ENCODE assay signal across 1 cellular context in genomic region chr14:100619382-100620305, GRCh38.
TF ChIP-seq lines count a peak whose summit lies in the region.

No MANE protein-coding gene starts in this region.

TF ChIP-seq in WTC11, 78 proteins besides CTCF, POLR2A, EP300 and RAD21 (continued from another document):
- TF ChIP-seq ZNF425 (CRISPR knock-in tag; conservative IDR thresholded peaks at IDR 0.05) = no peak
- no peak for TF ChIP-seq FOXP4 (CRISPR knock-in tag; IDR thresholded peaks at IDR 0.05)
- TF ChIP-seq ELF4 (CRISPR knock-in tag; IDR thresholded peaks at IDR 0.05; ENCODE audit: low read depth) = no peak
- TF ChIP-seq MYBL2 (CRISPR knock-in tag; IDR thresholded peaks at IDR 0.05) = no peak
- TF ChIP-seq ZSCAN18 (CRISPR knock-in tag; IDR thresholded peaks at IDR 0.05) = no peak
- no peak for TF ChIP-seq E2F5 (CRISPR knock-in tag; IDR thresholded peaks at IDR 0.05)
- TF ChIP-seq IRF1 (CRISPR knock-in tag; IDR thresholded peaks at IDR 0.05) = no peak
- no peak for TF ChIP-seq CREM (CRISPR knock-in tag; IDR thresholded peaks at IDR 0.05)
- TF ChIP-seq ZNF232 (CRISPR knock-in tag; IDR thresholded peaks at IDR 0.05) = no peak
- no peak for TF ChIP-seq CREB1 (CRISPR knock-in tag; IDR thresholded peaks at IDR 0.05)
- no peak for TF ChIP-seq GRHL2 (CRISPR knock-in tag; IDR thresholded peaks at IDR 0.05; ENCODE audit: insufficient replicate concordance, severe bottlenecking)
- no peak for TF ChIP-seq ZNF396 (CRISPR knock-in tag; IDR thresholded peaks at IDR 0.05; ENCODE audit: borderline replicate concordance)
- TF ChIP-seq E2F1 (CRISPR knock-in tag; IDR thresholded peaks at IDR 0.05) = no peak
